Comparison of ENCODE assay signal across 8 cellular contexts in the genomic region with DNA sequence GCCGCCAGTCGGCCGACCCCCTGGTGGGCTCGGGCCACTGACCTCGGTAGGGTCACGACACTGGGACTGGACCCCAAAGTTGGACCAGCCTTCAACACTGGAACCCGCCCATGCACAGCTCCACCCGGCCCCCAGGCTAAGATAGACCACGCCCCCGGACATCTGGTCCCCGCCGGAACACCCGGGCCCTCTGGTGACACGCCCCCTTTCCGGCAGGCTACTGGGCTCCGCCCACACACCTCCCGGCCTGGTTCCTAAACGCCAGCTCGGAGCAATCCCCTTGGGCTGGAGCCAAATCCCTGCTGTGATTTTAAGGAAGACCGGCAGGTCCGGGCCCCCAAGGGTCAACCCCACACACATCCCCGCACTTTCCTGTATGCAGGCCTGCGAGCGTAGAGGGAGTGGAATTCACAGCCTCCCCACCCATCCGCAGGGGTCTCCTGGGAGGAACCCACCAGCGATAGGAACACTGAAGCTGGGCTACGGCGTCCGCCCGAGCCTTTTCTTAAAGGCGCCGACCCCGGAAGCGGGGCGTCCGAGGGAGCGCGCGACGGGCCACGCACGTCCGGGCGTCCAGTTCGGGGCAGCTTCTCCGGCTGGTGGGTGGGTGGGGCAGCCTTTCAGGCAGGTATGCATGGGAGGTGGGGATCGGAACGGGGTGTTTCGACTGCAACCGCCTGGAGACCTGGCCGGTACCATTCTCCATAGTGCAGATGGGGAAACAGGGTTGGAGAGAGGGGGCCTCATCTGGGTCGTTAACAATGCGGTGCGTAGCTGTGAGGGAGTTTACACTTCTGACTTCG. TPM values are rescaled to one million over a fixed set of nuclear protein-coding genes. Genes with fewer than 3 reads are reported as not detected.
A peak's percentile ranks its signal among the peaks of the same experiment; 100 is the strongest.
DNase-seq lines count a peak whose midpoint lies in the region; ATAC-seq, FAIRE-seq and TF ChIP-seq lines count a peak whose summit lies in the region.

A gene with protein sequence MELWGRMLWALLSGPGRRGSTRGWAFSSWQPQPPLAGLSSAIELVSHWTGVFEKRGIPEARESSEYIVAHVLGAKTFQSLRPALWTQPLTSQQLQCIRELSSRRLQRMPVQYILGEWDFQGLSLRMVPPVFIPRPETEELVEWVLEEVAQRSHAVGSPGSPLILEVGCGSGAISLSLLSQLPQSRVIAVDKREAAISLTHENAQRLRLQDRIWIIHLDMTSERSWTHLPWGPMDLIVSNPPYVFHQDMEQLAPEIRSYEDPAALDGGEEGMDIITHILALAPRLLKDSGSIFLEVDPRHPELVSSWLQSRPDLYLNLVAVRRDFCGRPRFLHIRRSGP (plus strand): TSS at position 576 of the 803 bp plus-strand sequence. CDS start 1,583 bp downstream, outside the sequence.

- H3K27me3 ChIP-seq in left ventricle myocardium inferior (ENCODE audit: low read depth) (no peaks in the 10 kb centered on the region), prostate gland (replicated peaks; ENCODE audit: insufficient read depth) (no peaks in the 10 kb centered on the region)

- no peaks in the 10 kb centered on the region for H3K9me3 ChIP-seq in left ventricle myocardium inferior (replicated peaks)
- no peaks in the 10 kb centered on the region for H3K9me3 ChIP-seq in prostate gland

- FAIRE-seq in urothelium cell line (lab: Jason Lieb, UNC): peak; percentile 81

- H3K4me3 ChIP-seq in left ventricle myocardium inferior: peak within 1 kb of the TSS; percentile 91
- peak within 1 kb of the TSS; percentile 66 to 70 for H3K4me3 ChIP-seq in prostate gland

- H3K4me1 ChIP-seq in left ventricle myocardium inferior (peaks cover 83% of the 10 kb centered on the region), prostate gland (replicated peaks) (peaks cover 3% of the 10 kb centered on the region)

- peak; percentile 99 for DNase-seq in GM13977 (ENCODE audit: low spot score)
- DNase-seq in NCI-H146 treated with DMSO at 0.1 percent for 48 hours (lab: John Stamatoyannopoulos, UW; ENCODE audit: unreplicated experiment): peak; percentile 71
- DNase-seq in T-helper 2 cell: peak; percentile 84 to 95 (median 90)
- peak; percentile 97 for DNase-seq in left ventricle myocardium inferior
- DNase-seq in prostate gland (ENCODE audit: low spot score): peak; percentile 97
- DNase-seq in urothelium cell line (ENCODE audit: low spot score): peak; percentile 100

- 0% methylated on average over 39 of the region's 55 CpGs for WGBS in prostate gland

- peak; percentile 66 for TF ChIP-seq POLR2A in prostate gland (IDR thresholded peaks at IDR 0.05)

- no peak for TF ChIP-seq CTCF in GM13977 (IDR thresholded peaks at IDR 0.05; ENCODE audit: extremely low read depth, insufficient read depth, missing control alignments)
- TF ChIP-seq CTCF in left ventricle myocardium inferior (IDR thresholded peaks at IDR 0.05; ENCODE audit: borderline replicate concordance): no peak
- TF ChIP-seq CTCF in prostate gland (IDR thresholded peaks at IDR 0.05): peak in 1 of 4 experiments; percentile 7

- H3K36me3 ChIP-seq in left ventricle myocardium inferior (peaks cover 7% of the 10 kb centered on the region), prostate gland (no peaks in the 10 kb centered on the region)

- ATAC-seq in HG02870 (IDR thresholded peaks at IDR 0.05; ENCODE audit: unreplicated experiment): peak; percentile 62

- H3K27ac ChIP-seq in angular gyrus (ENCODE audit: low read depth, low read length): peak within 1 kb of the TSS; percentile 89
- peak within 1 kb of the TSS; percentile 98 for H3K27ac ChIP-seq in left ventricle myocardium inferior (replicated peaks)
- H3K27ac ChIP-seq in prostate gland: peak within 1 kb of the TSS; percentile 78 to 87

- in situ Hi-C loops in GM13977 (cut with MboI; ENCODE audit: low pct_unique_long_range_greater_than_20kb, low sequenced_read_pairs, unreplicated experiment): no loop called here

- intact Hi-C loops in left ventricle myocardium inferior (cut with micrococcal nuclease): no loop called here
- intact Hi-C loops in prostate gland (cut with DNase I): loop anchor here (5.0 kb wide), 1 partner anchor 818 kb away; a partner anchor contains a TSS

RNA-seq across cellular contexts. Expression of the gene that starts here (rescaled TPM):
- 16.1 TPM for total RNA-seq in left ventricle myocardium inferior
- total RNA-seq in prostate gland: 10 to 100 TPM in 1 of 2 donors, 1 to 10 TPM in 1; 8.5 to 17.1 TPM

Comparison
In these comparisons a context has a peak if more than half of its experiments do, and no peak if none do; other contexts are left out.
1. Peak in every context shown above with its lines: DNase-seq, ATAC-seq, H3K4me3 ChIP-seq and H3K27ac ChIP-seq.